Comparison of ENCODE assay signal across 8 cellular contexts in the genomic region with DNA sequence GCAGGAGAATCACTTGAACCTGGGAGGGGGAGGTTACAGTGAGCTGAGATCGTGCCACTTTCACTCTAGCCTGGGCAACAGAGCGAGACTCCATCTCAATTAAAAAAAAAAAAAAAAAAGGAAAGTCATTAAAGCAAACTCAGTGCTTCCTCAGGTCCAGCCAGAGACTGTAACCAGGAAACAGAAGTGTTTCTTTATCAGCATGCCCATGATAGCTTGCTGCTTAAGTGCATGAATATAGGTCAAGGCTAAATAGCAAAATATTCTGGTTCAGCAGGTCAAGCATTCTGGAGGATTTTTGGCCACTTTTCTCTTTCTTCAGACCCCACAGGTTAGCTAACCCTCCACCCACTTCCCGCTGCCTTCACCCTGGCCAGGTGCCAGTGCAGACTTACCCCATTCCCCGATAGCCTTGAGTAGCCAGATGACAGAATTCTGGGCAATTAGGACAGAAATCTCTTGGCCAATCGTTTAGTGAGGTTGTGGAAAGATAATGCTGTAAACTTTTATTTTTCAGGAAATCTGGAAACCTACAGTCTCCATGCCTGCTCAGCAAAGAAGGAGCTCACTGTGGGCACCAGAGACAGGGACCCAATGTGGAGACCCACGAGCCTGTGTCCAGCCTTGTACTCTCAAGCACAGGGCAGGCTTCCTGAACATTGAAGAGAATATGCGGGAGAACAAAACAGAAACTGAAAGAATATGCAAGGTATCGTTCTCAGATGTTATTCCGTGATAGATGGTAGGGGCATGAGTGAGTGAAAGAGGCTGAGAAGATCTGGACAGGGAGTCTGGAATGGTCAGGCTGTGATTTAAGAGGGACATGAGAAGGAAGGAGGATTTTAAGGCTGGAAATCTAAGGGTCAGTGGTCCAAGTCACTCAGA. TPM values are rescaled to one million over a fixed set of nuclear protein-coding genes. Genes with fewer than 3 reads are reported as not detected.
DNase-seq lines count a peak whose midpoint lies in the region; ATAC-seq and TF ChIP-seq lines count a peak whose summit lies in the region.

No MANE protein-coding gene starts in this region.

- H3K9me3 Mint-ChIP-seq in naive thymus-derived CD4-positive, alpha-beta T cell: no peaks in the 10 kb centered on the region
- H3K9me3 Mint-ChIP-seq in glutamatergic neuron (ENCODE audit: unreplicated experiment): peaks cover 3% of the 10 kb centered on the region

- no peak overlapping the region for H3K4me3 ChIP-seq in naive thymus-derived CD4-positive, alpha-beta T cell (ENCODE audit: low read length)

- ATAC-seq in GM18517 (IDR thresholded peaks at IDR 0.05; ENCODE audit: unreplicated experiment) (peak; percentile 48), HG02798 (IDR thresholded peaks at IDR 0.05; ENCODE audit: poor library complexity, unreplicated experiment) (peak; percentile 47), T-helper 17 cell (peak; percentile 32), GM21723 (IDR thresholded peaks at IDR 0.05; ENCODE audit: unreplicated experiment) (no peak)
- ATAC-seq in naive thymus-derived CD4-positive, alpha-beta T cell: peak; percentile 44

- H3K27me3 Mint-ChIP-seq in T-helper 17 cell (peaks cover 50% of the 10 kb centered on the region), glutamatergic neuron (ENCODE audit: unreplicated experiment) (peaks cover 4% of the 10 kb centered on the region)
- peaks cover 16 to 46% (median 34%) of the 10 kb centered on the region in 5 donors for H3K27me3 Mint-ChIP-seq in naive thymus-derived CD4-positive, alpha-beta T cell

- POLR2A ChIA-PET in naive thymus-derived CD4-positive, alpha-beta T cell (lab: Charles Lee): no interaction called here

- H3K36me3 Mint-ChIP-seq in T-helper 17 cell (ENCODE audit: low read depth): no peaks in the 10 kb centered on the region
- H3K36me3 Mint-ChIP-seq in naive thymus-derived CD4-positive, alpha-beta T cell: peaks cover 0 to 1% (median 0%) of the 10 kb centered on the region in 5 donors
- peaks cover 3% of the 10 kb centered on the region for H3K36me3 Mint-ChIP-seq in glutamatergic neuron (ENCODE audit: unreplicated experiment)

- H3K27ac ChIP-seq in naive thymus-derived CD4-positive, alpha-beta T cell (ENCODE audit: low read depth, low read length): no peak overlapping the region

- CTCF ChIA-PET in naive thymus-derived CD4-positive, alpha-beta T cell (lab: Charles Lee): interaction anchor here (0.6 kb wide), 1 partner anchor 839 kb away, joined by 3 read pairs; no protein-coding TSS in a partner anchor

- no peak for DNase-seq in T-helper 17 cell
- no peak for DNase-seq in naive thymus-derived CD4-positive, alpha-beta T cell
- no peak for DNase-seq in NCI-H2081 treated with DMSO at 0.1 percent for 48 hours (lab: John Stamatoyannopoulos, UW)
- DNase-seq in glutamatergic neuron: no peak
- DNase-seq in GF-D8 (lab: John Stamatoyannopoulos, UW): no peak

- no peaks in the 10 kb centered on the region for H3K4me1 ChIP-seq in naive thymus-derived CD4-positive, alpha-beta T cell (ENCODE audit: control insufficient read depth in 2 of 2, insufficient read depth in 2 of 2, low read length in 2 of 2)

- no peaks in the 10 kb centered on the region for H3K9me3 ChIP-seq in T-helper 17 cell (ENCODE audit: control insufficient read depth, low read length, poor library complexity, severe bottlenecking)
- H3K9me3 ChIP-seq in naive thymus-derived CD4-positive, alpha-beta T cell (ENCODE audit: control insufficient read depth in 2 of 3, low read length in 3 of 3): no peaks in the 10 kb centered on the region

- peaks cover 21% of the 10 kb centered on the region for H3K4me1 Mint-ChIP-seq in T-helper 17 cell
- peaks cover 12 to 25% (median 17%) of the 10 kb centered on the region in 7 donors for H3K4me1 Mint-ChIP-seq in naive thymus-derived CD4-positive, alpha-beta T cell
- H3K4me1 Mint-ChIP-seq in glutamatergic neuron (ENCODE audit: low read depth, unreplicated experiment): peaks cover 4% of the 10 kb centered on the region

- intact Hi-C loops in naive thymus-derived CD4-positive, alpha-beta T cell (cut with micrococcal nuclease): loop anchor here in 1 of 2 donors (10.0 kb wide), 2 partner anchors 174 to 624 kb away; a partner anchor contains a TSS

- H3K4me3 Mint-ChIP-seq in T-helper 17 cell (peak overlapping the region; percentile 83), glutamatergic neuron (ENCODE audit: unreplicated experiment) (no peak overlapping the region)
- peak overlapping the region; percentile 29 to 88 (median 77) for H3K4me3 Mint-ChIP-seq in naive thymus-derived CD4-positive, alpha-beta T cell

- no peaks in the 10 kb centered on the region for H3K27me3 ChIP-seq in naive thymus-derived CD4-positive, alpha-beta T cell (ENCODE audit: control insufficient read depth in 2 of 2, insufficient read depth in 2 of 2, low read length in 2 of 2)

- TF ChIP-seq CTCF in glutamatergic neuron (IDR thresholded peaks at IDR 0.05; ENCODE audit: partially characterized antibody, unreplicated experiment): no peak

- peak overlapping the region; percentile 35 for H3K27ac Mint-ChIP-seq in T-helper 17 cell
- H3K27ac Mint-ChIP-seq in naive thymus-derived CD4-positive, alpha-beta T cell: peak overlapping the region in 6 of 9 donors; percentile 5 to 72 (median 33)
- H3K27ac Mint-ChIP-seq in glutamatergic neuron (ENCODE audit: unreplicated experiment): no peak overlapping the region

- no peaks in the 10 kb centered on the region for H3K36me3 ChIP-seq in naive thymus-derived CD4-positive, alpha-beta T cell (ENCODE audit: control insufficient read depth in 2 of 3, insufficient read depth in 3 of 3, low read length in 3 of 3)

RNA-seq across cellular contexts. Expression of a gene that starts 4.2 kb away (rescaled TPM):
- not detected for total RNA-seq in T-helper 17 cell
- under 1 TPM in 1 of 5 experiments, not detected in 4; 0.39 TPM for total RNA-seq in naive thymus-derived CD4-positive, alpha-beta T cell
- under 1 TPM in 1 of 2 donors, not detected in 1; 0.94 TPM for polyA plus RNA-seq in naive thymus-derived CD4-positive, alpha-beta T cell
- 0.37 TPM for total RNA-seq in glutamatergic neuron (ENCODE audit: unreplicated experiment)
